8 cellular contexts compared by ENCODE assay signal in genomic region chr2:165793161-165793778, GRCh38. TPM values are rescaled to one million over a fixed set of nuclear protein-coding genes. Genes with fewer than 3 reads are reported as not detected.
DNase-seq lines count a peak whose midpoint lies in the region; ATAC-seq and TF ChIP-seq lines count a peak whose summit lies in the region.

No MANE protein-coding gene starts in this region.

- peaks cover 56% of the 10 kb centered on the region for H3K4me1 Mint-ChIP-seq in CD14-positive monocyte

- peaks cover 0 to 3% (median 0%) of the 10 kb centered on the region in 4 donors for H3K27me3 ChIP-seq in liver (ENCODE audit: control insufficient read depth in 4 of 4, insufficient read depth in 4 of 4, low read length in 3 of 4)
- no peaks in the 10 kb centered on the region for H3K27me3 ChIP-seq in testis

- H3K9ac ChIP-seq in liver (ENCODE audit: low read depth in 1 of 2, low read length in 2 of 2) = no peak overlapping the region

- H3K9me3 ChIP-seq in liver (ENCODE audit: control insufficient read depth in 4 of 4, low read length in 3 of 4) = no peaks in the 10 kb centered on the region
- H3K9me3 ChIP-seq in testis = no peaks in the 10 kb centered on the region

- peak overlapping the region; percentile 42 to 56 for H3K4me3 ChIP-seq in cardiac fibroblast (replicated peaks in 1 of 2; ENCODE audit: low read depth in 2 of 2, low read length in 2 of 2)
- peak overlapping the region in 2 of 3 donors; percentile 10 to 81 for H3K4me3 ChIP-seq in liver (ENCODE audit: low read depth in 1 of 3, low read length in 3 of 3)
- H3K4me3 ChIP-seq in testis = peak overlapping the region; percentile 44 to 68

- WGBS in liver = 20% methylated on average over 35 of the region's 35 CpGs
- 27 to 36% methylated on average over 24 to 31 of the region's 35 CpGs for WGBS in testis, 2 donors

- no peaks in the 10 kb centered on the region for H3K36me3 ChIP-seq in liver (ENCODE audit: control insufficient read depth in 4 of 4, insufficient read depth in 3 of 4, low read depth in 1 of 4, low read length in 3 of 4)
- H3K36me3 ChIP-seq in testis (ENCODE audit: low read depth, missing control alignments) = no peaks in the 10 kb centered on the region

- DNase-seq in CD14-positive monocyte (ENCODE audit: low spot score) (no peak), NCI-H146 (lab: John Stamatoyannopoulos, UW) (peak; percentile 52), cardiac fibroblast (ENCODE audit: low read depth in 2 of 2) (no peak), testis (no peak), NCI-H1694 treated with DMSO at 0.1 percent for 48 hours (lab: John Stamatoyannopoulos, UW) (no peak), hepatic stellate cell (ENCODE audit: low spot score) (no peak)

- peak; percentile 7 for ATAC-seq in GM19455 (IDR thresholded peaks at IDR 0.05; ENCODE audit: unreplicated experiment)

- intact Hi-C loops in CD14-positive monocyte (cut with micrococcal nuclease) = loop anchor here in 1 of 2 donors (5.0 kb wide), 1 partner anchor 79 kb away; no protein-coding TSS in a partner anchor
- intact Hi-C loops in testis (cut with DNase I; ENCODE audit: low total_unique reads) = no loop called here

- H3K4me1 ChIP-seq in liver (ENCODE audit: control insufficient read depth in 4 of 4, insufficient read depth in 4 of 4, low read length in 3 of 4) = peaks cover 6 to 17% (median 11%) of the 10 kb centered on the region in 4 donors
- H3K4me1 ChIP-seq in testis = no peaks in the 10 kb centered on the region

- TF ChIP-seq CTCF in CD14-positive monocyte (IDR thresholded peaks at IDR 0.05) (no peak), cardiac fibroblast (IDR thresholded peaks at IDR 0.05; ENCODE audit: low read depth, low read length) (no peak), liver (IDR thresholded peaks at IDR 0.05; ENCODE audit: low read depth, low read length, missing input control) (no peak), testis (IDR thresholded peaks at IDR 0.05) (no peak)

- H3K27ac ChIP-seq in liver (ENCODE audit: low read depth in 1 of 2, low read length in 2 of 2) = no peak overlapping the region
- no peak overlapping the region for H3K27ac ChIP-seq in testis

- no peak for TF ChIP-seq POLR2A in testis (IDR thresholded peaks at IDR 0.05)

- no peaks in the 10 kb centered on the region for H3K27me3 Mint-ChIP-seq in CD14-positive monocyte (ENCODE audit: low read depth in 3 of 3)

- no peak for TF ChIP-seq RAD21 in liver (IDR thresholded peaks at IDR 0.05)

- no peaks in the 10 kb centered on the region for H3K9me3 Mint-ChIP-seq in CD14-positive monocyte

- H3K27ac Mint-ChIP-seq in CD14-positive monocyte = peak overlapping the region in 5 of 7 donors; percentile 63 to 92 (median 87)

- peaks cover 2 to 9% of the 10 kb centered on the region in 2 donors for H3K36me3 Mint-ChIP-seq in CD14-positive monocyte

- peak overlapping the region; percentile 98 to 99 for H3K4me3 Mint-ChIP-seq in CD14-positive monocyte

TF ChIP-seq in liver, 16 proteins besides CTCF, POLR2A, EP300 and RAD21:
- TF ChIP-seq HNF4G (IDR thresholded peaks at IDR 0.05) = no peak
- no peak for TF ChIP-seq RXRA (IDR thresholded peaks at IDR 0.05)
- no peak for TF ChIP-seq ATF3 (IDR thresholded peaks at IDR 0.05)
- no peak for TF ChIP-seq EGR1 (IDR thresholded peaks at IDR 0.05; ENCODE audit: low read depth in 2 of 2)
- TF ChIP-seq REST (IDR thresholded peaks at IDR 0.05) = no peak
- no peak for TF ChIP-seq GABPA (IDR thresholded peaks at IDR 0.05 in 1 of 2, conservative IDR thresholded peaks at IDR 0.05 in 1 of 2)

RNA-seq across cellular contexts. Expression of gene GALNT3, which starts 0.8 kb away (rescaled TPM):
- 1 to 10 TPM; 5.5 to 8.3 TPM for polyA plus RNA-seq in CD14-positive monocyte
- total RNA-seq in liver = 1 to 10 TPM; 2.2 to 2.3 TPM
- under 1 TPM; 0.29 to 0.92 TPM for polyA plus RNA-seq in liver
- 10 to 100 TPM; 13.4 to 16.6 TPM for total RNA-seq in testis
- 45.0 TPM for polyA plus RNA-seq in testis (ENCODE audit: insufficient read depth, low read depth, low replicate concordance)
